Comparison of ENCODE assay signal across 34 cellular contexts in genomic region chr2:118150294-118150693, GRCh38.
"Had no signal": no experiment of that assay in that cellular context is flagged by ENCODE, and none has a peak within 500 bp of the region (broad histone marks: within the 10 kb centered on the region; RNA-seq: fewer than 3 reads in every experiment).

No MANE protein-coding gene starts in this region.

- H3K27ac Mint-ChIP-seq: activated CD4-positive, alpha-beta memory T cell treated with anti-CD3 and anti-CD28 coated beads, Interleukin-2, amount 10 ng/mL, durations not matched to agents 7 days and 5 days; activated CD4-positive, alpha-beta T cell treated with anti-CD3 and anti-CD28 coated beads for 36 hours; activated CD8-positive, alpha-beta memory T cell treated with anti-CD3 and anti-CD28 coated beads, Interleukin-2, amount 10 ng/mL, durations not matched to agents 7 days and 5 days; activated CD8-positive, alpha-beta T cell treated with anti-CD3 and anti-CD28 coated beads, Interleukin-2, amount 10 ng/mL, durations not matched to agents 7 days and 5 days; activated naive CD4-positive, alpha-beta T cell treated with anti-CD3 and anti-CD28 coated beads for 36 hours; activated naive CD4-positive, alpha-beta T cell treated with anti-CD3 and anti-CD28 coated beads, Interleukin-2, amount 50 U/mL, for 72 hours; activated naive CD8-positive, alpha-beta T cell treated with anti-CD3 and anti-CD28 coated beads for 36 hours; activated T-cell treated with anti-CD3 and anti-CD28 coated beads, Interleukin-2, amount 50 U/mL, for 24 hours; activated T-helper 1 cell treated with anti-CD3 and anti-CD28 coated beads, Interleukin-12 subunit alpha, Interleukin-12 subunit beta, Interleukin-2, Interleukin-4 antibody, amounts not matched to agents 30 ng/mL and 10 ng/mL and 1 ng/mL, durations not matched to agents 14 hours and 24 hours and 36 hours; activated T-helper 17 cell treated with anti-CD3 and anti-CD28 coated beads, Interleukin-2, amount 50 U/mL, for 72 hours; brain; T-helper 1 cell treated with Interleukin-12 subunit alpha and Interleukin-12 subunit beta and Interleukin-4 antibody, amounts not matched to agents 30 μg/mL and 1 μg/mL, for 36 hours; T-helper 2 cell treated with Interferon-gamma antibody and Interleukin-4, amounts not matched to agents 5 μg/mL and 100 μg/mL, for 36 hours; WTC11 had no signal

- H3K4me1 Mint-ChIP-seq: activated CD4-positive, alpha-beta memory T cell treated with anti-CD3 and anti-CD28 coated beads, Interleukin-2, amount 10 ng/mL, durations not matched to agents 7 days and 5 days; brain; WTC11 had no signal

- H3K9me3 ChIP-seq: ascending aorta had no signal

- H3K4me3 ChIP-seq: ascending aorta had no signal

- H3K9me3 Mint-ChIP-seq: activated CD4-positive, alpha-beta memory T cell treated with anti-CD3 and anti-CD28 coated beads, Interleukin-2, amount 10 ng/mL, durations not matched to agents 7 days and 5 days; activated naive CD4-positive, alpha-beta T cell treated with anti-CD3 and anti-CD28 coated beads for 36 hours; activated naive CD4-positive, alpha-beta T cell treated with anti-CD3 and anti-CD28 coated beads, Interleukin-2, amount 50 U/mL, for 72 hours; activated naive CD8-positive, alpha-beta T cell treated with anti-CD3 and anti-CD28 coated beads for 36 hours; activated T-cell treated with anti-CD3 and anti-CD28 coated beads, Interleukin-2, amount 50 U/mL, for 24 hours; activated T-helper 17 cell treated with anti-CD3 and anti-CD28 coated beads, Interleukin-2, amount 50 U/mL, for 72 hours; brain; T-helper 1 cell treated with Interleukin-12 subunit alpha and Interleukin-12 subunit beta and Interleukin-4 antibody, amounts not matched to agents 30 μg/mL and 1 μg/mL, for 36 hours; T-helper 2 cell treated with Interferon-gamma antibody and Interleukin-4, amounts not matched to agents 5 μg/mL and 100 μg/mL, for 36 hours; WTC11 had no signal

- DNase-seq: activated CD4-positive, alpha-beta memory T cell treated with anti-CD3 and anti-CD28 coated beads, Interleukin-2, amount 10 ng/mL, durations not matched to agents 7 days and 5 days; activated CD4-positive, alpha-beta T cell treated with anti-CD3 and anti-CD28 coated beads for 1 hour; activated CD4-positive, alpha-beta T cell treated with anti-CD3 and anti-CD28 coated beads for 36 hours; activated CD4-positive, alpha-beta T cell treated with anti-CD3 and anti-CD28 coated beads for 48 hours; activated CD4-positive, alpha-beta T cell treated with anti-CD3 and anti-CD28 coated beads, Interleukin-2, amount 50 U/mL, for 48 hours; activated CD4-positive, CD25-positive, alpha-beta regulatory T cell; activated CD8-positive, alpha-beta memory T cell treated with anti-CD3 and anti-CD28 coated beads for 24 hours; activated CD8-positive, alpha-beta memory T cell treated with anti-CD3 and anti-CD28 coated beads, Interleukin-2, amount 10 ng/mL, durations not matched to agents 7 days and 5 days; activated CD8-positive, alpha-beta memory T cell treated with anti-CD3 and anti-CD28 coated beads, Interleukin-2, amount 50 U/mL, for 48 hours; activated CD8-positive, alpha-beta T cell treated with anti-CD3 and anti-CD28 coated beads, Interleukin-2, amount 10 ng/mL, durations not matched to agents 7 days and 5 days; activated effector memory CD4-positive, alpha-beta T cell treated with anti-CD3 and anti-CD28 coated beads, Interleukin-2, amount 50 U/mL, for 16 hours; activated gamma-delta T cell treated with Interleukin-2 at 50 U/mL for 16 hours; activated naive CD4-positive, alpha-beta T cell; activated naive CD4-positive, alpha-beta T cell treated with anti-CD3 and anti-CD28 coated beads for 36 hours; activated naive CD4-positive, alpha-beta T cell treated with anti-CD3 and anti-CD28 coated beads, Interleukin-2, amount 50 U/mL, for 16 hours; activated naive CD8-positive, alpha-beta T cell treated with anti-CD3 and anti-CD28 coated beads for 36 hours; activated T-cell treated with anti-CD3 and anti-CD28 coated beads, Interleukin-2, amount 50 U/mL, for 24 hours; activated T-cell treated with anti-CD3 and anti-CD28 coated beads, Interleukin-2, amount 50 U/mL, for 48 hours; amygdala; anterior cingulate cortex; central memory CD4-positive, alpha-beta T cell; T-helper 1 cell; T-helper 2 cell; T-helper 9 cell had no signal

- H3K27me3 ChIP-seq: ascending aorta had no signal

- H3K36me3 Mint-ChIP-seq: activated CD8-positive, alpha-beta memory T cell treated with anti-CD3 and anti-CD28 coated beads, Interleukin-2, amount 10 ng/mL, durations not matched to agents 7 days and 5 days; activated naive CD4-positive, alpha-beta T cell treated with anti-CD3 and anti-CD28 coated beads, Interleukin-2, amount 50 U/mL, for 72 hours; activated naive CD8-positive, alpha-beta T cell treated with anti-CD3 and anti-CD28 coated beads for 36 hours; brain; WTC11 had no signal

- H3K4me1 ChIP-seq: ascending aorta had no signal

- H3K4me3 Mint-ChIP-seq: activated CD4-positive, alpha-beta memory T cell treated with anti-CD3 and anti-CD28 coated beads, Interleukin-2, amount 10 ng/mL, durations not matched to agents 7 days and 5 days; activated CD4-positive, alpha-beta T cell treated with anti-CD3 and anti-CD28 coated beads for 36 hours; activated CD8-positive, alpha-beta memory T cell treated with anti-CD3 and anti-CD28 coated beads, Interleukin-2, amount 10 ng/mL, durations not matched to agents 7 days and 5 days; activated CD8-positive, alpha-beta T cell treated with anti-CD3 and anti-CD28 coated beads, Interleukin-2, amount 10 ng/mL, durations not matched to agents 7 days and 5 days; activated naive CD4-positive, alpha-beta T cell treated with anti-CD3 and anti-CD28 coated beads for 36 hours; activated naive CD8-positive, alpha-beta T cell treated with anti-CD3 and anti-CD28 coated beads for 36 hours; activated T-cell treated with anti-CD3 and anti-CD28 coated beads, Interleukin-2, amount 50 U/mL, for 24 hours; activated T-helper 1 cell treated with anti-CD3 and anti-CD28 coated beads, Interleukin-12 subunit alpha, Interleukin-12 subunit beta, Interleukin-2, Interleukin-4 antibody, amounts not matched to agents 30 ng/mL and 10 ng/mL and 1 ng/mL, durations not matched to agents 14 hours and 24 hours and 36 hours; activated T-helper 17 cell treated with anti-CD3 and anti-CD28 coated beads, Interleukin-2, amount 50 U/mL, for 72 hours; brain; T-helper 1 cell treated with Interleukin-12 subunit alpha and Interleukin-12 subunit beta and Interleukin-4 antibody, amounts not matched to agents 30 μg/mL and 1 μg/mL, for 36 hours; T-helper 2 cell treated with Interferon-gamma antibody and Interleukin-4, amounts not matched to agents 5 μg/mL and 100 μg/mL, for 36 hours; WTC11 had no signal

- ATAC-seq: activated CD4-positive, alpha-beta T cell treated with anti-CD3 and anti-CD28 coated beads for 36 hours; activated CD4-positive, CD25-positive, alpha-beta regulatory T cell treated with anti-CD3 and anti-CD28 coated beads, Interleukin-2, amount 50 U/mL, for 24 hours; activated CD8-positive, alpha-beta memory T cell treated with anti-CD3 and anti-CD28 coated beads, Interleukin-2, amount 10 ng/mL, durations not matched to agents 7 days and 5 days; activated CD8-positive, alpha-beta T cell treated with anti-CD3 and anti-CD28 coated beads, Interleukin-2, amount 10 ng/mL, durations not matched to agents 7 days and 5 days; activated naive CD4-positive, alpha-beta T cell treated with anti-CD3 and anti-CD28 coated beads, Interleukin-2, amount 50 U/mL, for 72 hours; activated T-helper 17 cell treated with anti-CD3 and anti-CD28 coated beads, Interleukin-2, amount 50 U/mL, for 72 hours; WTC11 had no signal

- H3K36me3 ChIP-seq: ascending aorta had no signal

- H3K27ac ChIP-seq: ascending aorta, VCaP had no signal
